ENCODE assay signal across 32 cellular contexts in the genomic region with DNA sequence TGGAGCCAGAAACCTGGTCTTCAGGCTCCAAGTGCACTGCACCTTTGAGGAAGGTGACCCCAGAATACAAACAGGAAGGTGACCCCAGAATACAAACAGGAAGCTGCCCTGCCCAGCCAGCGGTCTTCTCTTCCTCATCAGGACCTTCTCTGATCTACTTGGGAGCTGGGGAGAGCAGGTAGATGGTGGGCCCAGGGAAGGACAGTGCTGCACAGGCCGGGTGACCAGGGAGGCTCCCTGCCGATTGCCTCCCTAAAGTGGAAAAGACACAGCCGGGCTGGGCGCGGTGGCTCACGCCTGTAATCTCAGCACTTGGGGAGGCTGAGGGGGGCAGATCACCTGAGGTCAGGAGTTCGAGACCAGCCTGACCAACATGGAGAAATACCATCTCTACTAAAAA.
"Had no signal": no experiment of that assay in that cellular context is flagged by ENCODE, and none has a peak within 500 bp of the region (broad histone marks: within the 10 kb centered on the region; RNA-seq: fewer than 3 reads in every experiment).

No MANE protein-coding gene starts in this region.

- H3K36me3 Mint-ChIP-seq: activated CD4-positive, alpha-beta memory T cell treated with anti-CD3 and anti-CD28 coated beads for 36 hours; activated naive CD4-positive, alpha-beta T cell treated with anti-CD3 and anti-CD28 coated beads, Interleukin-2, amount 50 U/mL, for 24 hours; activated naive CD8-positive, alpha-beta T cell treated with anti-CD3 and anti-CD28 coated beads, Interleukin-2, amount 10 ng/mL, durations not matched to agents 7 days and 5 days had no signal

- H3K36me3 ChIP-seq: ascending aorta, cardiac muscle cell, Peyer's patch, WERI-Rb-1 had no signal

- DNase-seq: activated CD4-positive, alpha-beta memory T cell treated with anti-CD3 and anti-CD28 coated beads for 36 hours; activated CD4-positive, alpha-beta T cell treated with anti-CD3 and anti-CD28 coated beads, Interleukin-2, amount 10 ng/mL, durations not matched to agents 24 days and 14 days; activated CD8-positive, alpha-beta memory T cell treated with anti-CD3 and anti-CD28 coated beads, Interleukin-2, amount 50 U/mL, for 4 hours; activated naive CD4-positive, alpha-beta T cell; activated naive CD8-positive, alpha-beta T cell treated with anti-CD3 and anti-CD28 coated beads, Interleukin-2, amount 10 ng/mL, durations not matched to agents 7 days and 5 days; activated T-cell treated with anti-CD3 and anti-CD28 coated beads for 4 hours; activated T-cell treated with anti-CD3 and anti-CD28 coated beads, Interleukin-2, amount 50 U/mL, for 4 hours; amygdala; NCI-H1092 treated with DMSO at 0.1 percent for 48 hours; NCI-H1417; NCI-H146; NCI-H187; NCI-H2029 treated with DMSO at 0.1 percent for 48 hours; NCI-H2107; NCI-H2171; NCI-H510A; NCI-H526; NCI-H748 treated with DMSO at 0.1 percent for 48 hours; NK-92 treated with Interleukin-12 subunit alpha and Interleukin-12 subunit beta, amount 100 ng/mL, for 24 hours; PC-3; RPMI8226; SIG-M5; SW 1271; T1000; WERI-Rb-1 had no signal

- H3K9me3 Mint-ChIP-seq: activated CD4-positive, alpha-beta memory T cell treated with anti-CD3 and anti-CD28 coated beads for 36 hours; activated CD4-positive, alpha-beta T cell treated with anti-CD3 and anti-CD28 coated beads, Interleukin-2, amount 10 ng/mL, durations not matched to agents 24 days and 14 days; activated naive CD4-positive, alpha-beta T cell treated with anti-CD3 and anti-CD28 coated beads, Interleukin-2, amount 50 U/mL, for 24 hours; activated naive CD8-positive, alpha-beta T cell treated with anti-CD3 and anti-CD28 coated beads, Interleukin-2, amount 10 ng/mL, durations not matched to agents 7 days and 5 days; activated T-cell treated with anti-CD3 and anti-CD28 coated beads, Interleukin-2, amount 50 U/mL, for 4 hours; activated T-helper 1 cell treated with anti-CD3 and anti-CD28 coated beads, Interleukin-12 subunit alpha, Interleukin-12 subunit beta, Interleukin-2, Interleukin-4 antibody, amounts not matched to agents 30 ng/mL and 10 ng/mL and 1 ng/mL, durations not matched to agents 14 hours and 24 hours and 36 hours had no signal

- H3K4me3 Mint-ChIP-seq: activated CD4-positive, alpha-beta memory T cell treated with anti-CD3 and anti-CD28 coated beads for 36 hours; activated CD4-positive, alpha-beta T cell treated with anti-CD3 and anti-CD28 coated beads, Interleukin-2, amount 10 ng/mL, durations not matched to agents 24 days and 14 days; activated naive CD4-positive, alpha-beta T cell treated with anti-CD3 and anti-CD28 coated beads, Interleukin-2, amount 50 U/mL, for 24 hours; activated naive CD8-positive, alpha-beta T cell treated with anti-CD3 and anti-CD28 coated beads, Interleukin-2, amount 10 ng/mL, durations not matched to agents 7 days and 5 days; activated T-cell treated with anti-CD3 and anti-CD28 coated beads, Interleukin-2, amount 50 U/mL, for 4 hours; activated T-helper 1 cell treated with anti-CD3 and anti-CD28 coated beads, Interleukin-12 subunit alpha, Interleukin-12 subunit beta, Interleukin-2, Interleukin-4 antibody, amounts not matched to agents 30 ng/mL and 10 ng/mL and 1 ng/mL, durations not matched to agents 14 hours and 24 hours and 36 hours had no signal

- H3K27ac ChIP-seq: ascending aorta, cardiac muscle cell, Peyer's patch, WERI-Rb-1 had no signal

- H3K27ac Mint-ChIP-seq: activated CD4-positive, alpha-beta memory T cell treated with anti-CD3 and anti-CD28 coated beads for 36 hours; activated CD4-positive, alpha-beta T cell treated with anti-CD3 and anti-CD28 coated beads, Interleukin-2, amount 10 ng/mL, durations not matched to agents 24 days and 14 days; activated naive CD4-positive, alpha-beta T cell treated with anti-CD3 and anti-CD28 coated beads, Interleukin-2, amount 50 U/mL, for 24 hours; activated naive CD8-positive, alpha-beta T cell treated with anti-CD3 and anti-CD28 coated beads, Interleukin-2, amount 10 ng/mL, durations not matched to agents 7 days and 5 days; activated T-helper 1 cell treated with anti-CD3 and anti-CD28 coated beads, Interleukin-12 subunit alpha, Interleukin-12 subunit beta, Interleukin-2, Interleukin-4 antibody, amounts not matched to agents 30 ng/mL and 10 ng/mL and 1 ng/mL, durations not matched to agents 14 hours and 24 hours and 36 hours had no signal

- H3K4me3 ChIP-seq: ascending aorta, cardiac muscle cell, K562, Peyer's patch had no signal

- H3K9me3 ChIP-seq: ascending aorta, Peyer's patch had no signal

- H3K27me3 ChIP-seq: ascending aorta, cardiac muscle cell, Peyer's patch had no signal

- H3K4me1 ChIP-seq: ascending aorta, Peyer's patch had no signal

- H3K27me3 Mint-ChIP-seq: activated CD4-positive, alpha-beta T cell treated with anti-CD3 and anti-CD28 coated beads, Interleukin-2, amount 10 ng/mL, durations not matched to agents 24 days and 14 days; activated naive CD4-positive, alpha-beta T cell treated with anti-CD3 and anti-CD28 coated beads, Interleukin-2, amount 50 U/mL, for 24 hours had no signal

- ATAC-seq: activated T-cell treated with anti-CD3 and anti-CD28 coated beads, Interleukin-2, amount 50 U/mL, for 4 hours; K562; PC-3; Right ventricle myocardium inferior had no signal

- H3K4me1 Mint-ChIP-seq: activated CD4-positive, alpha-beta T cell treated with anti-CD3 and anti-CD28 coated beads, Interleukin-2, amount 10 ng/mL, durations not matched to agents 24 days and 14 days; activated naive CD4-positive, alpha-beta T cell treated with anti-CD3 and anti-CD28 coated beads, Interleukin-2, amount 50 U/mL, for 24 hours; activated naive CD8-positive, alpha-beta T cell treated with anti-CD3 and anti-CD28 coated beads, Interleukin-2, amount 10 ng/mL, durations not matched to agents 7 days and 5 days had no signal
